ENCODE assay signal across 22 cellular contexts in genomic region chr5:167763772-167764171, GRCh38.
A peak's percentile ranks its signal among the peaks of the same experiment; 100 is the strongest.
DNase-seq lines count a peak whose midpoint lies in the region; ATAC-seq and TF ChIP-seq lines count a peak whose summit lies in the region.
"Had no signal": no experiment of that assay in that cellular context is flagged by ENCODE, and none has a peak within 500 bp of the region (broad histone marks: within the 10 kb centered on the region; RNA-seq: fewer than 3 reads in every experiment).

No MANE protein-coding gene starts in this region.

- H3K27me3 ChIP-seq in foreskin keratinocyte = no peaks in the 10 kb centered on the region
- H3K27me3 ChIP-seq: colonic mucosa had no signal

- no peak overlapping the region for H3K4me3 Mint-ChIP-seq in activated naive CD8-positive, alpha-beta T cell treated with anti-CD3 and anti-CD28 coated beads for 36 hours
- H3K4me3 Mint-ChIP-seq: activated CD4-positive, alpha-beta T cell treated with anti-CD3 and anti-CD28 coated beads, Interleukin-2, amount 10 ng/mL, durations not matched to agents 24 days and 14 days; CD4-positive, alpha-beta memory T cell; neural crest cell; stimulated activated memory B cell treated with anti-CD40 and anti-IgM and Interleukin-4, amounts not matched to agents 10 μg/mL and 1 μg/mL and 100 μg/mL, for 72 hours had no signal

- peak; percentile 67 for DNase-seq in AG04449 (ENCODE audit: low read depth, low spot score)
- DNase-seq in HCEC 1CT = peak; percentile 51
- DNase-seq in amniotic epithelial cell (ENCODE audit: low read depth) = peak; percentile 67
- peak; percentile 81 to 94 for DNase-seq in foreskin keratinocyte
- no peak for DNase-seq in DMS53 treated with DMSO at 0.1 percent for 48 hours (lab: John Stamatoyannopoulos, UW; ENCODE audit: unreplicated experiment)
- no peak for DNase-seq in activated naive CD8-positive, alpha-beta T cell treated with anti-CD3 and anti-CD28 coated beads for 36 hours
- DNase-seq: activated CD4-positive, alpha-beta T cell treated with anti-CD3 and anti-CD28 coated beads, Interleukin-2, amount 10 ng/mL, durations not matched to agents 24 days and 14 days; activated gamma-delta T cell treated with Interleukin-2 at 50 U/mL for 16 hours; aorta; CD4-positive, alpha-beta memory T cell; colonic mucosa; DMS79; KBM-7; NCI-H1105; NCI-H2107; NCI-H69 had no signal

- TF ChIP-seq CTCF in AG04449 (IDR thresholded peaks at IDR 0.05; ENCODE audit: insufficient read depth, low read length, missing control alignments) (no peak), foreskin keratinocyte (conservative IDR thresholded peaks at IDR 0.05) (no peak)

- H3K9me3 Mint-ChIP-seq in activated naive CD8-positive, alpha-beta T cell treated with anti-CD3 and anti-CD28 coated beads for 36 hours = no peaks in the 10 kb centered on the region
- H3K9me3 Mint-ChIP-seq: activated CD4-positive, alpha-beta T cell treated with anti-CD3 and anti-CD28 coated beads, Interleukin-2, amount 10 ng/mL, durations not matched to agents 24 days and 14 days; neural crest cell had no signal

- ATAC-seq in foreskin keratinocyte (peak; percentile 36), HG03025 (IDR thresholded peaks at IDR 0.05; ENCODE audit: low FRiP score, unreplicated experiment) (no peak), HG03520 (IDR thresholded peaks at IDR 0.05; ENCODE audit: unreplicated experiment) (no peak)
- ATAC-seq: A549; Panc1; stimulated activated memory B cell treated with anti-CD40 and anti-IgM and Interleukin-4, amounts not matched to agents 10 μg/mL and 1 μg/mL and 100 μg/mL, for 72 hours had no signal

- H3K4me1 Mint-ChIP-seq in activated naive CD8-positive, alpha-beta T cell treated with anti-CD3 and anti-CD28 coated beads for 36 hours = no peaks in the 10 kb centered on the region
- H3K4me1 Mint-ChIP-seq: activated CD4-positive, alpha-beta T cell treated with anti-CD3 and anti-CD28 coated beads, Interleukin-2, amount 10 ng/mL, durations not matched to agents 24 days and 14 days; CD4-positive, alpha-beta memory T cell; stimulated activated memory B cell treated with anti-CD40 and anti-IgM and Interleukin-4, amounts not matched to agents 10 μg/mL and 1 μg/mL and 100 μg/mL, for 72 hours had no signal

- POLR2A ChIA-PET in AG04449 (lab: Yijun Ruan, JAX) = interaction anchor here (0.7 to 0.8 kb wide), 2 partner anchors 34 to 124 kb away, joined by 3 read pairs; no protein-coding TSS in a partner anchor

- H3K27ac Mint-ChIP-seq in activated naive CD8-positive, alpha-beta T cell treated with anti-CD3 and anti-CD28 coated beads for 36 hours = no peak overlapping the region
- H3K27ac Mint-ChIP-seq: activated CD4-positive, alpha-beta T cell treated with anti-CD3 and anti-CD28 coated beads, Interleukin-2, amount 10 ng/mL, durations not matched to agents 24 days and 14 days; CD4-positive, alpha-beta memory T cell; stimulated activated memory B cell treated with anti-CD40 and anti-IgM and Interleukin-4, amounts not matched to agents 10 μg/mL and 1 μg/mL and 100 μg/mL, for 72 hours had no signal

- H3K36me3 Mint-ChIP-seq in activated naive CD8-positive, alpha-beta T cell treated with anti-CD3 and anti-CD28 coated beads for 36 hours = no peaks in the 10 kb centered on the region
- H3K36me3 Mint-ChIP-seq: CD4-positive, alpha-beta memory T cell; stimulated activated memory B cell treated with anti-CD40 and anti-IgM and Interleukin-4, amounts not matched to agents 10 μg/mL and 1 μg/mL and 100 μg/mL, for 72 hours had no signal

- peak overlapping the region; percentile 84 for H3K27ac ChIP-seq in foreskin keratinocyte
- H3K27ac ChIP-seq: colonic mucosa had no signal

- CTCF ChIA-PET in AG04449 (lab: Yijun Ruan, JAX) = interaction anchor here (0.7 to 1.6 kb wide), 5 partner anchors 7 to 456 kb away, joined by 3 to 4 read pairs (median 3); no protein-coding TSS in a partner anchor

- H3K4me3 ChIP-seq in AG04449 (ENCODE audit: low read depth, low read length) = no peak overlapping the region
- H3K4me3 ChIP-seq: A549, colonic mucosa had no signal

- peaks cover 8% of the 10 kb centered on the region for H3K27me3 Mint-ChIP-seq in activated naive CD8-positive, alpha-beta T cell treated with anti-CD3 and anti-CD28 coated beads for 36 hours
- H3K27me3 Mint-ChIP-seq: activated CD4-positive, alpha-beta T cell treated with anti-CD3 and anti-CD28 coated beads, Interleukin-2, amount 10 ng/mL, durations not matched to agents 24 days and 14 days; stimulated activated memory B cell treated with anti-CD40 and anti-IgM and Interleukin-4, amounts not matched to agents 10 μg/mL and 1 μg/mL and 100 μg/mL, for 72 hours had no signal

- peaks cover 36% of the 10 kb centered on the region for H3K4me1 ChIP-seq in foreskin keratinocyte
- H3K4me1 ChIP-seq: colonic mucosa had no signal

Comparison
In these comparisons a context has a peak if more than half of its experiments do, and no peak if none do; other contexts are left out.
1. DNase-seq: peak in AG04449 (single experiment), HCEC 1CT (single experiment), amniotic epithelial cell (single experiment) and foreskin keratinocyte (2 of 2); none in DMS53 treated with DMSO at 0.1 percent for 48 hours (single experiment) and activated naive CD8-positive, alpha-beta T cell treated with anti-CD3 and anti-CD28 coated beads for 36 hours (single experiment).